ENCODE assay signal across 13 cellular contexts in the genomic region with DNA sequence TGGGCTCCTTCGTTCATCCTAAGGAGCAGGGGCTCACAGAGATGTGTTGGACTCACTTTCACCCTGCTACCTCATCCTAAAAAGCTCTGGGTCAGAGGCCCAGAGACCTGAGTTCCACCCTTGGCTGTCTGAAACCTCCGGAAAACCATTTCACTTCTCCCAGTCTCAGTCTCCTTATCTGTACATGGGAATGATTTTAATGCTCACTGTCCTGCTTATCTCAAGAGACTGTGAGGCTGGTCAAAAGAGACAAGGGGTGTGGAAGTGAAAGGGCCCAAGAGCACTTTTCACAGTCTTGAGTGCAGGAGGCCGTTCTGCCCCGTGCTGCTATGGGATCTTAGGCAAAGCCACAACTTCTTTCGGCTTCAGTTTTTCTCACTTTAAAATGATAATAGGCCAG. TPM values are rescaled to one million over a fixed set of nuclear protein-coding genes. Genes with fewer than 3 reads are reported as not detected.
"Had no signal": no experiment of that assay in that cellular context is flagged by ENCODE, and none has a peak within 500 bp of the region (broad histone marks: within the 10 kb centered on the region; RNA-seq: fewer than 3 reads in every experiment).

No MANE protein-coding gene starts in this region.

- H3K9ac ChIP-seq: SK-N-SH had no signal

- DNase-seq: NCI-H2081 treated with DMSO at 0.1 percent for 48 hours, SIG-M5 had no signal

- H3K9me3 ChIP-seq: MG63, SJCRH30, SK-N-SH had no signal

- H3K36me3 ChIP-seq: MG63, SJCRH30 had no signal

- H3K4me2 ChIP-seq: PC-9, SK-N-SH had no signal

- H3K4me3 ChIP-seq: MG63, PC-9, SJCRH30 had no signal

- H3K4me1 ChIP-seq: SJCRH30 had no signal

- H3K27ac ChIP-seq: PC-9, RWPE1, SJCRH30 had no signal

- H2AFZ ChIP-seq: PC-9 had no signal

RNA-seq across cellular contexts. Expression of a gene that starts 13.2 kb away (rescaled TPM):
- total RNA-seq: M059J, NCI-H460, OCI-LY7, PC-9, Right ventricle myocardium inferior, RPMI7951, SJCRH30, SK-MEL-5 had no signal
